ENCODE assay signal across 7 cellular contexts in the genomic region with DNA sequence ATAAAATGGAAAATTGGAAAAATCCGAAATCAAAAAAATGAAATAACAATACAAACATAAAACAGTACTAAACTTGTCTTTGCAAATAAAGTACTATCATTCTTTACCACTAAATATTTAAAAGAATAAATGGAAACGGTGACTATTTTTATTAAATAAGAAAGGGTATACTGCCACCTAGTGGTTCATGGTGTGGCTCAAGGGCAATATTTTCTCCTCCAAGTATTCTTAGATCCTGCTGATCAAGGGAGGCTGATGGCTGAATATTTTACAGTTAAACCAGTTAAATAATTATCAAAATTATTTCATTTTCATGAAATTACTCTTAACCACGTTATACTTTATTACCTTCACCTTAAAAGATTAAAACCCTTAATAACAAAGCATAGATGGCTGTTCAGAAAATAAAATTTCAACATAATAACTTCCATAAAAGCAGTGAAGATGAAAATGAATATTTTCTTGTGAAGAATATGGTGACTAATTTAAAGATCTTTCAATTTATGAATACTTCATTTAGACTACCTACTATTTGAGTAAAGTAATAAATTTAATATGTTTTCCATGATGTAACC.
DNase-seq lines count a peak whose midpoint lies in the region; ATAC-seq, FAIRE-seq and TF ChIP-seq lines count a peak whose summit lies in the region.

No MANE protein-coding gene starts in this region.

- peak; percentile 32 to 69 (median 37); a peak in 4 of 6 replicates for TF ChIP-seq CTCF in K562 (IDR thresholded peaks at IDR 0.05 in 2 of 3, conservative IDR thresholded peaks at IDR 0.05 in 1 of 3; ENCODE audit: insufficient read depth in 2 of 3, low read depth in 1 of 3, low read length in 3 of 3)

- no peak overlapping the region for H3K27ac ChIP-seq in K562 (ENCODE audit: extremely low read depth, low read depth, low read length)

- DNase-seq in NCI-H748 (lab: John Stamatoyannopoulos, UW; ENCODE audit: unreplicated experiment) (peak; percentile 71), K562 (ENCODE audit: extremely low read depth in 1 of 4, low spot score in 3 of 4) (peak; percentile 37 to 47 (median 47)), left lobe of liver (ENCODE audit: low spot score) (no peak)

- ATAC-seq in HG03432 (IDR thresholded peaks at IDR 0.05; ENCODE audit: unreplicated experiment): peak; percentile 53
- ATAC-seq in K562: peak; percentile 66
- peak; percentile 79 for ATAC-seq in left lobe of liver
- no peak for ATAC-seq in HG02938 (IDR thresholded peaks at IDR 0.05; ENCODE audit: unreplicated experiment)
- no peak for ATAC-seq in GM21619 (IDR thresholded peaks at IDR 0.05; ENCODE audit: unreplicated experiment)

- intact Hi-C loops in K562 (cut with micrococcal nuclease): loop anchor here (1.0 to 2.0 kb wide), 2 partner anchors 1789 to 1793 kb away; a partner anchor contains a TSS

- no peak overlapping the region for H3K4me3 ChIP-seq in K562

- TF ChIP-seq POLR2A in K562 (conservative IDR thresholded peaks at IDR 0.05): no peak

- H3K9me1 ChIP-seq in K562 (ENCODE audit: control insufficient read depth, insufficient read depth, low read length): no peaks in the 10 kb centered on the region

- in situ Hi-C loops in K562 (cut with MboI): loop anchor here (25.0 kb wide), 1 partner anchor 1780 kb away; no protein-coding TSS in a partner anchor

- H3K4me2 ChIP-seq in K562 (ENCODE audit: insufficient read depth, low read length): no peak overlapping the region

- no peaks in the 10 kb centered on the region for H3K79me2 ChIP-seq in K562 (ENCODE audit: control insufficient read depth, insufficient read depth, low read length)

- no peaks in the 10 kb centered on the region for H3K4me1 ChIP-seq in K562 (replicated peaks in 1 of 2; ENCODE audit: control insufficient read depth in 2 of 2, insufficient read depth in 2 of 2, low read length in 2 of 2)

- H3K9me3 ChIP-seq in K562 (replicated peaks; ENCODE audit: control insufficient read depth, insufficient read depth, low read depth, low read length): no peaks in the 10 kb centered on the region; the same call in 1 of the 2 replicates

- TF ChIP-seq RAD21 in K562 (CRISPR knock-in tag; conservative IDR thresholded peaks at IDR 0.05 in 1 of 2, IDR thresholded peaks at IDR 0.05 in 1 of 2): peak; percentile 73 to 74

- POLR2A ChIA-PET in K562 (lab: Yijun Ruan, JAX): no interaction called here

- no peak overlapping the region for H3K9ac ChIP-seq in K562 (ENCODE audit: insufficient read depth in 1 of 2, low read depth in 2 of 2, low read length in 2 of 2)

- peak; percentile 95 for FAIRE-seq in G401.6 (lab: Jason Lieb, UNC)
- peak; percentile 29 for FAIRE-seq in K562 (lab: Jason Lieb, UNC)

- CTCF ChIA-PET in K562 (lab: Yijun Ruan, JAX; ENCODE audit: low intra/inter-chr PET ratio): interaction anchor here (0.5 to 1.6 kb wide), 4 partner anchors 17 to 1792 kb away, joined by 3 to 10 read pairs (median 6); no protein-coding TSS in a partner anchor

- WGBS in K562 (ENCODE audit: insufficient coverage, low coverage, missing lambda C conversion rate): 0% methylated on average over 3 of the region's 3 CpGs

- H3K27me3 ChIP-seq in K562 (ENCODE audit: control insufficient read depth in 2 of 2, insufficient read depth in 2 of 2, low read length in 2 of 2): no peaks in the 10 kb centered on the region

- H4K20me1 ChIP-seq in K562 (replicated peaks; ENCODE audit: control insufficient read depth, insufficient read depth, low read length): no peaks in the 10 kb centered on the region

- TF ChIP-seq EP300 in K562 (IDR thresholded peaks at IDR 0.05; ENCODE audit: low read length): no peak

- BruUV-seq in K562 (replicated peaks; lab: Mats Ljungman, UMichigan): no TSS peak

- H3K36me3 ChIP-seq in K562 (ENCODE audit: control insufficient read depth, insufficient read depth, low read length): no peaks in the 10 kb centered on the region

- no peak overlapping the region for H2AFZ ChIP-seq in K562 (ENCODE audit: low read depth, low read length)

TF ChIP-seq in K562, 482 proteins besides CTCF, POLR2A, EP300 and RAD21:
- TF ChIP-seq SMC3 (conservative IDR thresholded peaks at IDR 0.05; ENCODE audit: insufficient read depth, low read depth, low read length) (0 out of 2 replicates have a peak, but pooled peaks have one; percentile 20), IFI16 (CRISPR knock-in tag; IDR thresholded peaks at IDR 0.05) (no peak), ZNF766 (CRISPR knock-in tag; conservative IDR thresholded peaks at IDR 0.05) (no peak)
- TF ChIP-seq, protein P1, sequence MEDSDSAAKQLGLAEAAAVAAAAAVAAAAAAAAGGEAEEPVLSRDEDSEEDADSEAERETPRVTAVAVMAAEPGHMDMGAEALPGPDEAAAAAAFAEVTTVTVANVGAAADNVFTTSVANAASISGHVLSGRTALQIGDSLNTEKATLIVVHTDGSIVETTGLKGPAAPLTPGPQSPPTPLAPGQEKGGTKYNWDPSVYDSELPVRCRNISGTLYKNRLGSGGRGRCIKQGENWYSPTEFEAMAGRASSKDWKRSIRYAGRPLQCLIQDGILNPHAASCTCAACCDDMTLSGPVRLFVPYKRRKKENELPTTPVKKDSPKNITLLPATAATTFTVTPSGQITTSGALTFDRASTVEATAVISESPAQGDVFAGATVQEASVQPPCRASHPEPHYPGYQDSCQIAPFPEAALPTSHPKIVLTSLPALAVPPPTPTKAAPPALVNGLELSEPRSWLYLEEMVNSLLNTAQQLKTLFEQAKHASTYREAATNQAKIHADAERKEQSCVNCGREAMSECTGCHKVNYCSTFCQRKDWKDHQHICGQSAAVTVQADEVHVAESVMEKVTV (CRISPR knock-in tag; IDR thresholded peaks at IDR 0.05): 0 out of 2 replicates have a peak, but pooled peaks have one; percentile 38
- TF ChIP-seq, protein P2, sequence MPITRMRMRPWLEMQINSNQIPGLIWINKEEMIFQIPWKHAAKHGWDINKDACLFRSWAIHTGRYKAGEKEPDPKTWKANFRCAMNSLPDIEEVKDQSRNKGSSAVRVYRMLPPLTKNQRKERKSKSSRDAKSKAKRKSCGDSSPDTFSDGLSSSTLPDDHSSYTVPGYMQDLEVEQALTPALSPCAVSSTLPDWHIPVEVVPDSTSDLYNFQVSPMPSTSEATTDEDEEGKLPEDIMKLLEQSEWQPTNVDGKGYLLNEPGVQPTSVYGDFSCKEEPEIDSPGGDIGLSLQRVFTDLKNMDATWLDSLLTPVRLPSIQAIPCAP (CRISPR knock-in tag; IDR thresholded peaks at IDR 0.05; ENCODE audit: borderline replicate concordance): no peak

Comparison
In these comparisons a context has a peak if more than half of its experiments do, and no peak if none do; other contexts are left out.
1. ATAC-seq: peak in HG03432 (single experiment), K562 (single experiment) and left lobe of liver (single experiment); none in HG02938 (single experiment) and GM21619 (single experiment).